12 cellular contexts compared by ENCODE assay signal in the genomic region with DNA sequence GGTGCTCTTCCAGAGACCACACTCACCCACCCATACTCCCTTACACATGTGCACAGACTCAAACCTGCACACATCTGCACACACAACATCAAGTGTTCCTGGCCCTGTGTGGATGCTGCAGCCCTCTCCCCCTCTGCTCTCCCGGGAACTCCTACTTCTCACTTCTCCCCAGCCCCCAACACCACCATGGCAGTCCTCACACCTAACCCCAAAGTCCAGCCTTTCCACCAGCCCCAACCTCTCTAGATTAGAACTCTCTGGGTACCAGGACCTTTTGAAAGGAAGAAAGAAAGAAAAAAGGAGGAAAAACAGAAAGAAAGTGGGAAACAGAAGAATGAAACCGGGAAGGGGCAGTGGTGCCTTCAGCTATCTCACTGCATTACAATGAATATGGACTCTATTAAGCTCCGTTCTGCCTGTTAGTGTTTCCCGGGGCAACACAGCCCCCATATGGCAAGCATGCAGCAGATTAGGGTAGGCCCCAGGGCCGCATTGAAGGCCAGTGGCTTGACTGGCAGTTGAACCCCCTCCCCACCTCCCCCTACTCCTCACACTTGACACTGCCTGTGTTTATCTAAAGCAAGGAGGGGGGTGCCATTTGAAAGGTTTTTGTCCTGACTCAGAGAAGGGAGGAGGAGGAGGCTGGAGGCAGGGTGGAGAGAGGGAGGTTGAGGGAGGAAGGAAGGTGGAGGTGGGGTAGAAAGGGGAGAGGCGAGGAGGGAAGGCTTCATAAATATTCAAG. TPM values are rescaled to one million over a fixed set of nuclear protein-coding genes. Genes with fewer than 3 reads are reported as not detected.
DNase-seq lines count a peak whose midpoint lies in the region; ATAC-seq and TF ChIP-seq lines count a peak whose summit lies in the region.
"Had no signal": no experiment of that assay in that cellular context is flagged by ENCODE, and none has a peak within 500 bp of the region (broad histone marks: within the 10 kb centered on the region; RNA-seq: fewer than 3 reads in every experiment).

No MANE protein-coding gene starts in this region.

- peaks cover 0 to 8% of the 10 kb centered on the region in 2 donors for H3K4me1 ChIP-seq in right atrium auricular region
- peaks cover 26% of the 10 kb centered on the region for H3K4me1 ChIP-seq in mesodermal cell (ENCODE audit: control insufficient read depth, insufficient read depth, low read length, poor library complexity, severe bottlenecking)
- peaks cover 18 to 23% of the 10 kb centered on the region in 2 donors for H3K4me1 ChIP-seq in uterus
- no peaks in the 10 kb centered on the region for H3K4me1 ChIP-seq in PC-9 (replicated peaks; ENCODE audit: insufficient read depth)
- H3K4me1 ChIP-seq: pancreas had no signal

- no peak overlapping the region for H2AFZ ChIP-seq in PC-9

- CTCF ChIA-PET in PC-9 (lab: Charles Lee), result no interaction called here

- DNase-seq in right atrium auricular region (ENCODE audit: low spot score), result no peak
- no peak for DNase-seq in left ventricle myocardium superior
- peak; percentile 8 for DNase-seq in amniotic stem cell (lab: John Stamatoyannopoulos, UW)
- peak; percentile 53 to 74 for DNase-seq in uterus
- DNase-seq in PC-9, result no peak
- DNase-seq in AG08395 (ENCODE audit: low spot score), result no peak
- DNase-seq in left colon, result no peak
- DNase-seq: NCI-H1105 treated with DMSO at 0.1 percent for 48 hours; pancreas; stimulated activated naive B cell treated with anti-CD40 and anti-IgM and Interleukin-4, amounts not matched to agents 10 μg/mL and 1 μg/mL and 100 μg/mL, for 72 hours had no signal

- no TSS peak for BruUV-seq in PC-9 (replicated peaks; lab: Mats Ljungman, UMichigan)

- H4K20me1 ChIP-seq in PC-9 (ENCODE audit: insufficient read depth), result no peaks in the 10 kb centered on the region

- no peaks in the 10 kb centered on the region for H3F3A ChIP-seq in PC-9 (ENCODE audit: insufficient read depth, low read depth)

- H3K27ac ChIP-seq in right atrium auricular region (peak overlapping the region; percentile 31 to 38), mesodermal cell (ENCODE audit: low read depth, low read length, severe bottlenecking) (peak overlapping the region; percentile 92), uterus (peak overlapping the region; percentile 89 to 93), PC-9 (no peak overlapping the region)
- H3K27ac ChIP-seq: C4-2B, pancreas had no signal

- POLR2A ChIA-PET in PC-9 (lab: Charles Lee; ENCODE audit: unreplicated experiment), result no interaction called here

- no peak overlapping the region for H3K4me3 ChIP-seq in right atrium auricular region
- H3K4me3 ChIP-seq in mesodermal cell (ENCODE audit: extremely low read depth, insufficient read depth, low read length, poor library complexity, severe bottlenecking), result no peak overlapping the region
- peak overlapping the region; percentile 3 to 7 for H3K4me3 ChIP-seq in uterus
- H3K4me3 ChIP-seq in PC-9, result no peak overlapping the region
- H3K4me3 ChIP-seq: pancreas had no signal

- H3K4me2 ChIP-seq in PC-9, result no peak overlapping the region

- TF ChIP-seq CTCF in right atrium auricular region (IDR thresholded peaks at IDR 0.05) (no peak), uterus (IDR thresholded peaks at IDR 0.05) (no peak), PC-9 (conservative IDR thresholded peaks at IDR 0.05) (no peak)

- intact Hi-C loops in left ventricle myocardium superior (cut with micrococcal nuclease), result no loop called here
- intact Hi-C loops in uterus (cut with DNase I; ENCODE audit: low total_unique reads), result no loop called here
- intact Hi-C loops in PC-9 (cut with micrococcal nuclease; ENCODE audit: unreplicated experiment), result no loop called here
- intact Hi-C loops in left colon (cut with DNase I, micrococcal nuclease), result no loop called here

- no peaks in the 10 kb centered on the region for H3K27me3 ChIP-seq in right atrium auricular region
- no peaks in the 10 kb centered on the region for H3K27me3 ChIP-seq in uterus
- H3K27me3 ChIP-seq in PC-9 (ENCODE audit: insufficient read depth, low read depth), result 0 out of 2 replicates have a peak, but pooled peaks cover 4% of the 10 kb centered on the region
- H3K27me3 ChIP-seq: pancreas had no signal

- 0 to 8% methylated on average over 2 to 5 of the region's 6 CpGs for WGBS in mesodermal cell (ENCODE audit: insufficient coverage in 2 of 2), 2 experiments

- ATAC-seq in left ventricle myocardium superior (no peak), left colon (no peak)
- ATAC-seq: stimulated activated naive B cell treated with anti-CD40 and anti-IgM and Interleukin-4, amounts not matched to agents 10 μg/mL and 1 μg/mL and 100 μg/mL, for 72 hours had no signal

- no peaks in the 10 kb centered on the region for H3K79me2 ChIP-seq in PC-9 (ENCODE audit: low read depth)

- H3K9me2 ChIP-seq in PC-9 (ENCODE audit: insufficient read depth), result no peaks in the 10 kb centered on the region

- H3K9me3 ChIP-seq in right atrium auricular region (no peaks in the 10 kb centered on the region), mesodermal cell (ENCODE audit: control insufficient read depth, low read length) (no peaks in the 10 kb centered on the region), uterus (no peaks in the 10 kb centered on the region), PC-9 (ENCODE audit: insufficient read depth, low read depth) (no peaks in the 10 kb centered on the region)
- H3K9me3 ChIP-seq: pancreas had no signal

- no peaks in the 10 kb centered on the region for H3K36me3 ChIP-seq in right atrium auricular region
- H3K36me3 ChIP-seq in mesodermal cell (ENCODE audit: control insufficient read depth, insufficient read depth, low read length), result peaks cover 4% of the 10 kb centered on the region
- H3K36me3 ChIP-seq in uterus, result no peaks in the 10 kb centered on the region
- H3K36me3 ChIP-seq in PC-9 (ENCODE audit: low read depth), result no peaks in the 10 kb centered on the region
- H3K36me3 ChIP-seq: pancreas had no signal

- no peak for TF ChIP-seq POLR2A in uterus (IDR thresholded peaks at IDR 0.05)

RNA-seq across cellular contexts. Expression of gene BOC, which starts 30.1 kb away (rescaled TPM):
- 10 to 100 TPM; 10.6 to 15.4 TPM for total RNA-seq in right atrium auricular region
- 5.5 TPM for total RNA-seq in left ventricle myocardium superior
- polyA plus RNA-seq in mesodermal cell (2013, experiment 1 of 2), result 60.4 TPM
- 45.8 TPM for polyA plus RNA-seq in mesodermal cell (2013, experiment 2 of 2)
- total RNA-seq in uterus, result 100 to 1,000 TPM; 103 to 169 (median 105) TPM
- 3.0 and 6.2 TPM in 2 replicates for total RNA-seq in PC-9 (2021)
- 10 to 100 TPM in 1 of 2 donors, 1 to 10 TPM in 1; 4.2 to 10.6 TPM for total RNA-seq in left colon

Comparison
In these comparisons a context has a peak if more than half of its experiments do, and no peak if none do; other contexts are left out.
1. DNase-seq: peak in amniotic stem cell (single experiment) and uterus (2 of 2); none in right atrium auricular region (single experiment), left ventricle myocardium superior (single experiment), PC-9 (0 of 2), AG08395 (single experiment) and left colon (0 of 2).
2. H3K4me3 ChIP-seq: peak in uterus (2 of 2); none in right atrium auricular region (0 of 2), mesodermal cell (single experiment) and PC-9 (single experiment).
3. RNA of gene BOC, which starts 30.1 kb away (total RNA-seq): 103 to 169 TPM in uterus; 10.6 to 15.4 TPM in right atrium auricular region, 4.2 to 10.6 TPM in left colon, 5.5 TPM in left ventricle myocardium superior (single experiment) and 3.0 to 6.2 TPM in PC-9; every median in the first group is over 4 times any median in the second.